8 cellular contexts compared by ENCODE assay signal in the genomic region with DNA sequence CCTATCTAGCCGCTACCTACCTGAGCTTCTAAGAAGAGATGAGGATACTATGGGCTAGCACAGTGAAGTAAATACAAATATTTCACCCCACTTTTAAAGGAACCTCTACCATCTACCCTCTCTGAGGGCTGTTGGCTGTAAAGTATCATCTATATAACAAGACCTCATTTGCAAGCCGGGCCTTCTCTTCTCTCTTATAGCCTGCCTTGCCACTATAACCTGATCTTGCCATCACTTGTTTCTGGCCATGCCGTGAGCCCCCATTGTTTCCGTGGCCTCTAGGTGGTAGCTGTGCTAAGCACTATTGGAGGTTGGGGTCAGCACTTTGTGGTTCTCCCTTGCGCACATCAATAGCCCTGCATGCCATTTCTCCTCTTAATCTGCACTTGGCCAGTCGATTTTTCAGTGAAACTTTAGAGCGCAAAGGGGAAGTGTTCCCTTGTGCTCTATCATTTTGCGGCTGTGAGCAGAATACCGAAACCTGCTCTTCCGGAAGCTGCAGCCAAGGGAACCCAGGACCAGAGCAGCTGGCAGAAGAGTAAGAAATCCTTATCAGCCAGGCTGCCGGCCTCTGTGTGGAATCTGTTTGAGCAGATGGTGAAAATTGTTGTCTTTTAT.
DNase-seq lines count a peak whose midpoint lies in the region; ATAC-seq and TF ChIP-seq lines count a peak whose summit lies in the region.
"Not testable (repeated sequence)": the region's sequence is repeated elsewhere in the genome, so short reads cannot be mapped to it uniquely, and the experiment has no call there.

No MANE protein-coding gene starts in this region.

- peak overlapping the region; percentile 32; the same call in 1 of the 2 replicates for H3K27ac ChIP-seq in DOHH2 (ENCODE audit: low read depth, low read length)
- peak overlapping the region; percentile 67 for H3K27ac ChIP-seq in SU-DHL-6 (ENCODE audit: low read depth, low read length)

- not testable (repeated sequence) for H3K9me3 ChIP-seq in DOHH2 (ENCODE audit: control insufficient read depth, insufficient read depth, low read length); SU-DHL-6 (ENCODE audit: insufficient read depth, low read length)

- H3K36me3 ChIP-seq in DOHH2 (ENCODE audit: control insufficient read depth, low read length); SU-DHL-6 (ENCODE audit: low read length): not testable (repeated sequence)

- peak overlapping the region; percentile 30; the same call in 1 of the 2 replicates for H3K4me3 ChIP-seq in DOHH2 (ENCODE audit: low read length)
- H3K4me3 ChIP-seq in SU-DHL-6 (ENCODE audit: insufficient read depth, low read length, poor library complexity, severe bottlenecking), result not testable (repeated sequence)

- H3K4me1 Mint-ChIP-seq in memory B cell, result peaks cover 14% of the 10 kb centered on the region

- H3K4me1 ChIP-seq in DOHH2 (ENCODE audit: control insufficient read depth, low read length), result peaks cover 16% of the 10 kb centered on the region

- TF ChIP-seq CTCF in DOHH2 (IDR thresholded peaks at IDR 0.05; ENCODE audit: low read depth, low read length, poor library complexity, severe bottlenecking); SU-DHL-6 (IDR thresholded peaks at IDR 0.05; ENCODE audit: insufficient read depth, low read length, poor library complexity, severe bottlenecking): not testable (repeated sequence)

- not testable (repeated sequence) for H3F3A ChIP-seq in DOHH2 (ENCODE audit: control insufficient read depth, insufficient read depth); SU-DHL-6 (ENCODE audit: insufficient read depth)

- H3K4me3 Mint-ChIP-seq in memory B cell, result peak overlapping the region; percentile 69

- not testable (repeated sequence) for H4K20me1 ChIP-seq in DOHH2 (ENCODE audit: control insufficient read depth, insufficient read depth, low read depth, low read length); SU-DHL-6 (ENCODE audit: low read depth, low read length)

- H3K4me2 ChIP-seq in DOHH2 (ENCODE audit: low read length) (peak overlapping the region; percentile 53), SU-DHL-6 (ENCODE audit: low read depth, low read length, poor library complexity, severe bottlenecking) (peak overlapping the region; percentile 17)

- H3K27ac Mint-ChIP-seq in memory B cell, result not testable (repeated sequence)

- H3K79me2 ChIP-seq in DOHH2 (ENCODE audit: control insufficient read depth, low read length); SU-DHL-6 (ENCODE audit: insufficient read depth, low read length): not testable (repeated sequence)

- H3K27me3 Mint-ChIP-seq in memory B cell, result not testable (repeated sequence)

- H2AFZ ChIP-seq in SU-DHL-6 (ENCODE audit: low read depth, low read length, severe bottlenecking), result not testable (repeated sequence)

- not testable (repeated sequence) for H3K27me3 ChIP-seq in DOHH2 (ENCODE audit: control insufficient read depth, low read length); SU-DHL-6 (ENCODE audit: low read length)

- H3K9me3 Mint-ChIP-seq in memory B cell, result not testable (repeated sequence)

- ATAC-seq in GM19025 (IDR thresholded peaks at IDR 0.05; ENCODE audit: low read depth, unreplicated experiment) (peak; percentile 79), GM21529 (IDR thresholded peaks at IDR 0.05; ENCODE audit: unreplicated experiment) (peak; percentile 85), HG02884 (IDR thresholded peaks at IDR 0.05; ENCODE audit: unreplicated experiment) (peak; percentile 59), HG03354 (IDR thresholded peaks at IDR 0.05; ENCODE audit: poor library complexity, severe bottlenecking, unreplicated experiment) (peak; percentile 54), memory B cell (ENCODE audit: low read depth) (peak; percentile 97)

- H3K9ac ChIP-seq in SU-DHL-6 (ENCODE audit: low read length), result not testable (repeated sequence)

- peak; percentile 8 for DNase-seq in NCI-H2171 treated with DMSO at 0.1 percent for 48 hours (lab: John Stamatoyannopoulos, UW)
- not testable (repeated sequence) for DNase-seq in memory B cell (ENCODE audit: low spot score in 2 of 2)

- H3K9me2 ChIP-seq in DOHH2 (replicated peaks; ENCODE audit: control insufficient read depth, low read length); SU-DHL-6 (replicated peaks; ENCODE audit: insufficient read depth, low read length): not testable (repeated sequence)

- not testable (repeated sequence) for H3K36me3 Mint-ChIP-seq in memory B cell
